In the genomic region with DNA sequence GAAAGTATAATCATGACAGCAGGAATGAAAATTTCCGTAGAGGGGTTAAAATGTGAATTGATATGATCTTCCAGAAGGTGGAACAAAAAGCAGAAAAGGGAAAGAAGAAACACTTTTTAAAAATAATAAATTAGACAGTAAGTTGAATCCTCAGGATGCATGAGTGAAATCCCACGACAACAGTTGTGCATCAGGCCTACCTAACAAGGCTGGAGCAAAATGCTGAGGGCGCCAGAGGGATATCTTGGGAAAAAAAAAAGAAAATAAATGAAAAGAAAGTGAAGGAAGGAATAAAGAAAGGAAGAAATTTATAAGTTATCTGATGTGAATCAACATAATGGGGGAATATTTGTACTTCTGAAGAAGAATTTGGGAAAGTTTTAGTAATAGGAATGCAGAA, we compare ENCODE assay signal across 10 cellular contexts. TPM values are rescaled to one million over a fixed set of nuclear protein-coding genes. Genes with fewer than 3 reads are reported as not detected.
A peak's percentile ranks its signal among the peaks of the same experiment; 100 is the strongest.
DNase-seq lines count a peak whose midpoint lies in the region; ATAC-seq and TF ChIP-seq lines count a peak whose summit lies in the region.
"Had no signal": no experiment of that assay in that cellular context is flagged by ENCODE, and none has a peak within 500 bp of the region (broad histone marks: within the 10 kb centered on the region; RNA-seq: fewer than 3 reads in every experiment).

No MANE protein-coding gene starts in this region.

- H3K4me3 ChIP-seq in SK-N-SH (ENCODE audit: low read depth in 2 of 2, low read length in 1 of 2): no peak overlapping the region
- peak overlapping the region; percentile 52; the same call in 1 of the 2 replicates for H3K4me3 ChIP-seq in WI38 (ENCODE audit: low read depth, low read length)
- H3K4me3 ChIP-seq in hepatocyte: no peak overlapping the region
- peak overlapping the region in 6 of 8 donors; percentile 56 to 76 (median 62) for H3K4me3 ChIP-seq in spleen
- H3K4me3 ChIP-seq: A549 had no signal

- H3K27me3 ChIP-seq in SK-N-SH (ENCODE audit: insufficient read depth) (no peaks in the 10 kb centered on the region; the same call in 1 of the 2 replicates), hepatocyte (no peaks in the 10 kb centered on the region), spleen (replicated peaks in 1 of 7) (no peaks in the 10 kb centered on the region)

- intact Hi-C loops in spleen (cut with DNase I; ENCODE audit: low total_unique reads): no loop called here

- no peak for TF ChIP-seq RAD21 in SK-N-SH (IDR thresholded peaks at IDR 0.05; ENCODE audit: low read length)

- H3K9me2 ChIP-seq in SK-N-SH (no peaks in the 10 kb centered on the region), hepatocyte (replicated peaks; ENCODE audit: insufficient read depth) (no peaks in the 10 kb centered on the region)

- no peak overlapping the region for H3K9ac ChIP-seq in SK-N-SH

- H2AFZ ChIP-seq in SK-N-SH (ENCODE audit: low read depth) (0 out of 2 replicates have a peak overlapping the region, but pooled peaks have one; percentile 37), hepatocyte (peak overlapping the region; percentile 83)

- TF ChIP-seq POLR2A in spleen (IDR thresholded peaks at IDR 0.05): no peak

- H3K79me2 ChIP-seq in SK-N-SH (ENCODE audit: insufficient read depth): no peaks in the 10 kb centered on the region
- H3K79me2 ChIP-seq in hepatocyte: no peaks in the 10 kb centered on the region

- WGBS in SK-N-SH (ENCODE audit: low lambda C conversion rate): 89% methylated on average over 3 of the region's 3 CpGs
- WGBS in hepatocyte (ENCODE audit: low lambda C conversion rate, missing lambda C conversion rate): 78% methylated on average over 3 of the region's 3 CpGs
- WGBS in spleen, 5 donors: 60 to 70% (median 67%) methylated on average over 3 of the region's 3 CpGs

- no peak for TF ChIP-seq EP300 in SK-N-SH (IDR thresholded peaks at IDR 0.05; ENCODE audit: borderline replicate concordance in 1 of 2, low read depth in 1 of 2, low read length in 1 of 2)

- no peak for TF ChIP-seq CTCF in SK-N-SH (IDR thresholded peaks at IDR 0.05)
- no peak for TF ChIP-seq CTCF in WI38 (IDR thresholded peaks at IDR 0.05; ENCODE audit: low read depth, low read length)
- TF ChIP-seq CTCF in hepatocyte (IDR thresholded peaks at IDR 0.05; ENCODE audit: poor library complexity): no peak
- TF ChIP-seq CTCF in spleen (IDR thresholded peaks at IDR 0.05 in 8 of 11, conservative IDR thresholded peaks at IDR 0.05 in 3 of 11): no peak

- DNase-seq in SK-N-SH (no peak), hepatocyte (ENCODE audit: low spot score) (no peak), spleen (no peak), islet precursor cell (no peak), dedifferentiated amniotic fluid mesenchymal stem cell (ENCODE audit: extremely low spot score) (no peak)

- H3K36me3 ChIP-seq in SK-N-SH (replicated peaks in 1 of 2; ENCODE audit: control insufficient read depth in 1 of 2, insufficient read depth in 2 of 2, low read length in 1 of 2): no peaks in the 10 kb centered on the region
- H3K36me3 ChIP-seq in hepatocyte (replicated peaks; ENCODE audit: insufficient read depth, low read depth): no peaks in the 10 kb centered on the region
- H3K36me3 ChIP-seq in spleen: no peaks in the 10 kb centered on the region

- no peak overlapping the region for H3K27ac ChIP-seq in SK-N-SH (ENCODE audit: low read depth in 2 of 2, low read length in 1 of 2)
- H3K27ac ChIP-seq in hepatocyte: peak overlapping the region; percentile 93
- H3K27ac ChIP-seq in spleen: peak overlapping the region; percentile 59 to 85 (median 72)
- H3K27ac ChIP-seq: A549 had no signal

- H3K4me2 ChIP-seq in SK-N-SH: no peak overlapping the region
- H3K4me2 ChIP-seq in hepatocyte: peak overlapping the region; percentile 85

- POLR2A ChIA-PET in SK-N-SH (lab: Yijun Ruan, JAX): no interaction called here

- no peak; the same call in 2 of the 3 replicates for ATAC-seq in SK-N-SH treated with all-trans-retinoic acid at 6 μM for 48 hours
- ATAC-seq in HG03378 (IDR thresholded peaks at IDR 0.05; ENCODE audit: unreplicated experiment): no peak

- no peaks in the 10 kb centered on the region for H3K9me3 ChIP-seq in SK-N-SH
- H3K9me3 ChIP-seq in hepatocyte (ENCODE audit: low read depth): no peaks in the 10 kb centered on the region
- H3K9me3 ChIP-seq in spleen: no peaks in the 10 kb centered on the region
- H3K9me3 ChIP-seq: A549 had no signal

- no peaks in the 10 kb centered on the region; a peak in 1 of 4 replicates for H3K4me1 ChIP-seq in SK-N-SH (ENCODE audit: control insufficient read depth in 1 of 2, insufficient read depth in 2 of 2, low read depth in 1 of 2, low read length in 1 of 2)
- peaks cover 7% of the 10 kb centered on the region for H3K4me1 ChIP-seq in hepatocyte (ENCODE audit: insufficient read depth)
- peaks cover 5 to 19% (median 11%) of the 10 kb centered on the region in 6 donors for H3K4me1 ChIP-seq in spleen
- H3K4me1 ChIP-seq: A549 had no signal

- H3F3A ChIP-seq in SK-N-SH (replicated peaks; ENCODE audit: insufficient read depth): peaks cover 5% of the 10 kb centered on the region

- H4K20me1 ChIP-seq in SK-N-SH (ENCODE audit: insufficient read depth) (no peaks in the 10 kb centered on the region), hepatocyte (ENCODE audit: insufficient read depth, poor library complexity, severe bottlenecking) (no peaks in the 10 kb centered on the region)

- CTCF ChIA-PET in SK-N-SH (lab: Yijun Ruan, JAX): interaction anchor here (1.2 to 3.2 kb wide), 5 partner anchors 10 to 118 kb away, joined by 4 to 18 read pairs (median 8); no protein-coding TSS in a partner anchor

TF ChIP-seq in SK-N-SH, 30 proteins besides CTCF, POLR2A, EP300 and RAD21:
- TF ChIP-seq, protein P1, sequence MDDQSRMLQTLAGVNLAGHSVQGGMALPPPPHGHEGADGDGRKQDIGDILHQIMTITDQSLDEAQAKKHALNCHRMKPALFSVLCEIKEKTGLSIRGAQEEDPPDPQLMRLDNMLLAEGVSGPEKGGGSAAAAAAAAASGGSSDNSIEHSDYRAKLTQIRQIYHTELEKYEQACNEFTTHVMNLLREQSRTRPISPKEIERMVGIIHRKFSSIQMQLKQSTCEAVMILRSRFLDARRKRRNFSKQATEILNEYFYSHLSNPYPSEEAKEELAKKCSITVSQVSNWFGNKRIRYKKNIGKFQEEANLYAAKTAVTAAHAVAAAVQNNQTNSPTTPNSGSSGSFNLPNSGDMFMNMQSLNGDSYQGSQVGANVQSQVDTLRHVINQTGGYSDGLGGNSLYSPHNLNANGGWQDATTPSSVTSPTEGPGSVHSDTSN (IDR thresholded peaks at IDR 0.05): no peak
- TF ChIP-seq JUND (IDR thresholded peaks at IDR 0.05) (no peak), CHD2 (IDR thresholded peaks at IDR 0.05; ENCODE audit: low read length, partially characterized antibody) (no peak), NFIC (IDR thresholded peaks at IDR 0.05; ENCODE audit: borderline replicate concordance) (no peak), TAF1 (IDR thresholded peaks at IDR 0.05; ENCODE audit: borderline replicate concordance, low read depth, low read length) (no peak), TEAD4 (IDR thresholded peaks at IDR 0.05; ENCODE audit: borderline replicate concordance, insufficient read depth) (no peak), MXI1 (IDR thresholded peaks at IDR 0.05; ENCODE audit: low read depth, low read length) (no peak)
TF ChIP-seq in SK-N-SH: peak in this region for 0.

TF ChIP-seq in SK-N-SH treated with all-trans-retinoic acid at 6 μM for 48 hours, 23 proteins besides CTCF, POLR2A, EP300 and RAD21 (continues in another document):
- TF ChIP-seq SNAI2 (CRISPR knock-in tag; IDR thresholded peaks at IDR 0.05): no peak
- TF ChIP-seq, protein P2, sequence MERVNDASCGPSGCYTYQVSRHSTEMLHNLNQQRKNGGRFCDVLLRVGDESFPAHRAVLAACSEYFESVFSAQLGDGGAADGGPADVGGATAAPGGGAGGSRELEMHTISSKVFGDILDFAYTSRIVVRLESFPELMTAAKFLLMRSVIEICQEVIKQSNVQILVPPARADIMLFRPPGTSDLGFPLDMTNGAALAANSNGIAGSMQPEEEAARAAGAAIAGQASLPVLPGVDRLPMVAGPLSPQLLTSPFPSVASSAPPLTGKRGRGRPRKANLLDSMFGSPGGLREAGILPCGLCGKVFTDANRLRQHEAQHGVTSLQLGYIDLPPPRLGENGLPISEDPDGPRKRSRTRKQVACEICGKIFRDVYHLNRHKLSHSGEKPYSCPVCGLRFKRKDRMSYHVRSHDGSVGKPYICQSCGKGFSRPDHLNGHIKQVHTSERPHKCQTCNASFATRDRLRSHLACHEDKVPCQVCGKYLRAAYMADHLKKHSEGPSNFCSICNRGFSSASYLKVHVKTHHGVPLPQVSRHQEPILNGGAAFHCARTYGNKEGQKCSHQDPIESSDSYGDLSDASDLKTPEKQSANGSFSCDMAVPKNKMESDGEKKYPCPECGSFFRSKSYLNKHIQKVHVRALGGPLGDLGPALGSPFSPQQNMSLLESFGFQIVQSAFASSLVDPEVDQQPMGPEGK (CRISPR knock-in tag; IDR thresholded peaks at IDR 0.05; ENCODE audit: borderline replicate concordance): no peak
- TF ChIP-seq ISL1 (CRISPR knock-in tag; IDR thresholded peaks at IDR 0.05): no peak
- TF ChIP-seq GLIS3 (CRISPR knock-in tag; IDR thresholded peaks at IDR 0.05): no peak
- no peak for TF ChIP-seq PPARA (CRISPR knock-in tag; IDR thresholded peaks at IDR 0.05; ENCODE audit: borderline replicate concordance)

RNA-seq across cellular contexts. Expression of a gene that starts 13.0 kb away (rescaled TPM):
- polyA plus RNA-seq in SK-N-SH (2012; rRNA removed): 17.8 and 22.9 TPM in 2 replicates
- polyA plus RNA-seq in SK-N-SH (2012; cell fraction: cytosol; rRNA removed): 23.4 and 25.8 TPM in 2 replicates
- 13.7 and 23.4 TPM in 2 replicates for polyA plus RNA-seq in SK-N-SH (2012; cell fraction: nucleus; rRNA removed)
- total RNA-seq in hepatocyte: 27.7 and 29.3 TPM in 2 replicates
- 11.5 and 16.1 TPM in 2 replicates for polyA plus RNA-seq in hepatocyte
- total RNA-seq in spleen: 10 to 100 TPM; 29.5 to 74.2 (median 37.3) TPM
- 1 to 10 TPM; 4.8 to 8.7 (median 6.2) TPM for polyA plus RNA-seq in spleen

RNA-seq across cellular contexts. Expression of a gene that starts 36.5 kb away (rescaled TPM):
- polyA plus RNA-seq in SK-N-SH (2012; rRNA removed) (0.12 TPM in 1 of 2 replicates, not detected in the other), hepatocyte (not detected in 2 replicates), spleen (not detected)
- not detected in 2 replicates for polyA plus RNA-seq in SK-N-SH (2012; cell fraction: cytosol; rRNA removed)
- 0.07 TPM in 2 replicates for polyA plus RNA-seq in SK-N-SH (2012; cell fraction: nucleus; rRNA removed)
- total RNA-seq in hepatocyte (not detected in 2 replicates), spleen (not detected)
- total RNA-seq: mesenteric fat pad had no signal
- polyA plus RNA-seq: A549 had no signal

RNA-seq across cellular contexts. Expression of a gene that starts 42.9 kb away (rescaled TPM):
- polyA plus RNA-seq in SK-N-SH (2012; rRNA removed): 0.41 and 0.71 TPM in 2 replicates
- polyA plus RNA-seq in SK-N-SH (2012; cell fraction: cytosol; rRNA removed): 0.50 TPM in 2 replicates
- 0.28 and 0.93 TPM in 2 replicates for polyA plus RNA-seq in SK-N-SH (2012; cell fraction: nucleus; rRNA removed)
- 0.43 TPM in 1 of 2 replicates, not detected in the other for total RNA-seq in hepatocyte
- polyA plus RNA-seq in hepatocyte: not detected in 2 replicates
- total RNA-seq in spleen: not detected
- polyA plus RNA-seq in spleen: under 1 TPM in 1 of 3 donors, not detected in 2; 0.03 TPM
- total RNA-seq: mesenteric fat pad had no signal

RNA-seq across cellular contexts. Expression of a gene that starts 44.2 kb away (rescaled TPM):
- polyA plus RNA-seq in SK-N-SH (2012; rRNA removed) (0.10 TPM in 2 replicates), hepatocyte (0.07 TPM in 1 of 2 replicates, not detected in the other), spleen (1 to 10 TPM in 2 of 3 donors, under 1 TPM in 1; 0.41 to 1.3 (median 1.1) TPM)
- polyA plus RNA-seq in SK-N-SH (2012; cell fraction: cytosol; rRNA removed): 0.08 and 0.16 TPM in 2 replicates
- 0.06 and 0.12 TPM in 2 replicates for polyA plus RNA-seq in SK-N-SH (2012; cell fraction: nucleus; rRNA removed)
- total RNA-seq in hepatocyte (under 0.01 and 0.07 TPM in 2 replicates), spleen (under 1 TPM; 0.28 to 0.85 (median 0.40) TPM)

Comparison
In these comparisons a context has a peak if more than half of its experiments do, and no peak if none do; other contexts are left out.
1. H3K27ac ChIP-seq: peak in hepatocyte (single experiment) and spleen (8 of 8); none in SK-N-SH (0 of 2).
2. H3K4me3 ChIP-seq: peak in WI38 (single experiment) and spleen (6 of 8); none in SK-N-SH (0 of 2) and hepatocyte (single experiment).